In the genomic region with DNA sequence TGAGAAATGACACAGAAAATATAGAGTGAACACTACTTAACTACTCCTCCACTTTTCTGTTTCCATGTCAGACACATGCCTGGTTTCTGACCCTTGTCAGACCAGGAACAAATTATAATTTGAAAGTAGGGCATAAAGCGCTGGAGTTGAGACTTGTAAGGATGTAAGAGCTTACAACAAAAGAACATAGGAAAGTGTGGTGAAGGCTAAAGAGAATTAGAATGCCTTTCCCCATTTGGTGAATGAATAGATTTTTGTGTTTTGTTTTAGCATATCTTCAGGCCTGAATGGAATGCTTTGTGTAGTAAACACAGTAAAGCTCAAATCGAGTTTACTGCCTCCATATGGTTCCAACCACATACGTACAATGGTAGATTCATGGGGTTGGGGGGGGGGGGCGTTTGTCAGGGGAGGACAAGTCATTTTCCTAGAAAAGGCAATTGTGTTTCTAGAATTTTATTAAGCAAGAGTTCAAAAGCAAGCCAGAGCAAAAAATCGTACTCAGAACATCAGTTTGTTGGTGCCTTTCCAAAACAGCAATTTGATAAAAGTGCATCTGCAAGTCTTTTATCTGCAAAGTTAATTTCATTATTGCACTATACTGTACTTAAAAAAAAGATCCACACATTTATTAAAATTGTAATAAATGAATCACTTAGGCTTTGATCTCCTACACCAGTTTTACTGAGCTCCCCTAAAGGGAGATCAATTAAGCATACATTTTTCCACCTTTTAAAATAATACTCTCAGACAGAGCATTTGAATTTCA, we compare ENCODE assay signal across 20 cellular contexts. TPM values are rescaled to one million over a fixed set of nuclear protein-coding genes. Genes with fewer than 3 reads are reported as not detected.
A peak's percentile ranks its signal among the peaks of the same experiment; 100 is the strongest.
DNase-seq lines count a peak whose midpoint lies in the region; ATAC-seq and TF ChIP-seq lines count a peak whose summit lies in the region.
"Had no signal": no experiment of that assay in that cellular context is flagged by ENCODE, and none has a peak within 500 bp of the region (broad histone marks: within the 10 kb centered on the region; RNA-seq: fewer than 3 reads in every experiment).

No MANE protein-coding gene starts in this region.

- no peak overlapping the region for H2BK120ac ChIP-seq in IMR-90 (ENCODE audit: low read depth, low read length)

- no peak overlapping the region for H3K4me2 ChIP-seq in IMR-90 (ENCODE audit: low read depth, low read length)

- no peak overlapping the region for H2BK20ac ChIP-seq in IMR-90 (ENCODE audit: low read depth, low read length)

- H3K18ac ChIP-seq in IMR-90 (ENCODE audit: low read depth, low read length) = peak overlapping the region; percentile 52; the same call in 1 of the 2 replicates

- in situ Hi-C loops in IMR-90 (cut with MboI; ENCODE audit: low sequenced_read_pairs) = no loop called here

- ATAC-seq in IMR-90 (ENCODE audit: low read depth) = peak; percentile 76
- ATAC-seq: activated CD8-positive, alpha-beta T cell treated with anti-CD3 and anti-CD28 coated beads, Interleukin-2, amount 10 ng/mL, durations not matched to agents 7 days and 5 days; HCT116; stimulated activated memory B cell treated with anti-CD40 and anti-IgM and Interleukin-4, amounts not matched to agents 10 μg/mL and 1 μg/mL and 100 μg/mL, for 72 hours had no signal

- no peaks in the 10 kb centered on the region for H4K20me1 ChIP-seq in IMR-90 (ENCODE audit: insufficient read depth, low read length)

- H3K9me1 ChIP-seq in IMR-90 (ENCODE audit: insufficient read depth, low read length) = no peaks in the 10 kb centered on the region

- H3K27ac ChIP-seq in IMR-90 (ENCODE audit: insufficient read depth, low read length) (no peak overlapping the region), substantia nigra (ENCODE audit: low read depth, low read length, poor library complexity, severe bottlenecking) (no peak overlapping the region), breast epithelium (no peak overlapping the region), ascending aorta (no peak overlapping the region), ovary (no peak overlapping the region)
- H3K27ac ChIP-seq: parathyroid adenoma, testis had no signal

- intact Hi-C loops in IMR-90 (cut with micrococcal nuclease) (no loop called here), breast epithelium (cut with DNase I; ENCODE audit: low total_unique reads) (no loop called here), ascending aorta (cut with DNase I) (no loop called here), ovary (cut with DNase I) (no loop called here)

- H4K91ac ChIP-seq in IMR-90 (ENCODE audit: insufficient read depth, low read depth, low read length) = no peak overlapping the region

- H3K27me3 ChIP-seq in IMR-90 (ENCODE audit: control insufficient read depth, insufficient read depth, low read length) (no peaks in the 10 kb centered on the region), endocrine pancreas (ENCODE audit: control insufficient read depth, insufficient read depth, low read length) (no peaks in the 10 kb centered on the region), breast epithelium (no peaks in the 10 kb centered on the region), ascending aorta (no peaks in the 10 kb centered on the region), ovary (no peaks in the 10 kb centered on the region)
- H3K27me3 ChIP-seq: testis had no signal

- H3K4me1 ChIP-seq in IMR-90 (ENCODE audit: control insufficient read depth, insufficient read depth, low read length) = peaks cover 1% of the 10 kb centered on the region; the same call in 1 of the 2 replicates
- peaks cover 44% of the 10 kb centered on the region for H3K4me1 ChIP-seq in endocrine pancreas (ENCODE audit: control insufficient read depth, insufficient read depth, low read length)
- no peaks in the 10 kb centered on the region for H3K4me1 ChIP-seq in breast epithelium
- no peaks in the 10 kb centered on the region for H3K4me1 ChIP-seq in ascending aorta
- H3K4me1 ChIP-seq in ovary (ENCODE audit: insufficient read depth) = no peaks in the 10 kb centered on the region
- H3K4me1 ChIP-seq: parathyroid adenoma, testis had no signal

- TF ChIP-seq POLR2A in IMR-90 (IDR thresholded peaks at IDR 0.05; ENCODE audit: low read depth, low read length) = no peak
- TF ChIP-seq POLR2A in breast epithelium (IDR thresholded peaks at IDR 0.05) = no peak
- no peak for TF ChIP-seq POLR2A in ovary (IDR thresholded peaks at IDR 0.05)

- no CpG with 5 or more reads among the region's 5 CpGs for WGBS in IMR-90 (ENCODE audit: extremely low coverage in 2 of 2, insufficient read length in 1 of 2), 2 experiments
- 18 to 28% (median 22%) methylated on average over 5 of the region's 5 CpGs for WGBS in ovary, 3 donors

- no peak overlapping the region for H3K23ac ChIP-seq in IMR-90 (ENCODE audit: low read depth, low read length)

- H2BK15ac ChIP-seq in IMR-90 (ENCODE audit: low read depth, low read length) = no peak overlapping the region

- no peak overlapping the region for H3K56ac ChIP-seq in IMR-90 (ENCODE audit: extremely low read depth, insufficient read depth, low read length)

- H3K36me3 ChIP-seq in IMR-90 (ENCODE audit: control insufficient read depth, insufficient read depth, low read length) (no peaks in the 10 kb centered on the region), endocrine pancreas (ENCODE audit: control insufficient read depth, insufficient read depth, low read length) (no peaks in the 10 kb centered on the region), breast epithelium (no peaks in the 10 kb centered on the region), ascending aorta (no peaks in the 10 kb centered on the region), ovary (no peaks in the 10 kb centered on the region)

- TF ChIP-seq EP300 in ovary (IDR thresholded peaks at IDR 0.05) = no peak

- dilution Hi-C loops in IMR-90 (cut with HindIII; ENCODE audit: low sequenced_read_pairs, unreplicated experiment) = no loop called here

- H2AFZ ChIP-seq in IMR-90 (replicated peaks; ENCODE audit: low read length, poor library complexity) = no peak overlapping the region
- H2AFZ ChIP-seq: parathyroid adenoma had no signal

- DNase-seq in IMR-90 (peak; percentile 7), medulla oblongata (ENCODE audit: extremely low spot score) (peak; percentile 86), substantia nigra (lab: John Stamatoyannopoulos, UW) (peak in 29 of 49 donors; percentile 11 to 73 (median 29)), breast epithelium (ENCODE audit: low spot score in 2 of 2) (no peak), ascending aorta (ENCODE audit: low spot score in 2 of 2) (no peak), foreskin fibroblast (no peak), ovary (no peak)
- DNase-seq: activated CD4-positive, alpha-beta T cell treated with anti-CD3 and anti-CD28 coated beads for 1 hour; activated CD8-positive, alpha-beta T cell treated with anti-CD3 and anti-CD28 coated beads, Interleukin-2, amount 10 ng/mL, durations not matched to agents 7 days and 5 days; CD4-positive, CD25-positive, alpha-beta regulatory T cell; mammary epithelial cell; NCI-H1436 treated with DMSO at 0.1 percent for 48 hours; SHP77; stimulated activated CD4-positive, alpha-beta T cell treated with anti-CD3 and anti-CD28 coated beads, Interleukin-1b, Interleukin-23, amount 100 ng/mL, for 48 hours; testis had no signal

- no peak for TF ChIP-seq CTCF in IMR-90 (conservative IDR thresholded peaks at IDR 0.05; ENCODE audit: low read depth, low read length)
- TF ChIP-seq CTCF in breast epithelium (IDR thresholded peaks at IDR 0.05) = no peak
- TF ChIP-seq CTCF in ascending aorta (IDR thresholded peaks at IDR 0.05) = no peak
- no peak for TF ChIP-seq CTCF in foreskin fibroblast (IDR thresholded peaks at IDR 0.05; ENCODE audit: low read depth, low read length)
- no peak for TF ChIP-seq CTCF in ovary (IDR thresholded peaks at IDR 0.05)

- no peaks in the 10 kb centered on the region for H3K79me1 ChIP-seq in IMR-90 (ENCODE audit: low read depth in 1 of 2, low read length in 2 of 2)

- no peak overlapping the region for H3K4me3 ChIP-seq in IMR-90 (ENCODE audit: insufficient read depth, low read depth, low read length)
- H3K4me3 ChIP-seq in endocrine pancreas (ENCODE audit: control insufficient read depth, insufficient read depth, low read length) = peak overlapping the region; percentile 65
- no peak overlapping the region for H3K4me3 ChIP-seq in breast epithelium
- H3K4me3 ChIP-seq in ascending aorta = no peak overlapping the region
- no peak overlapping the region for H3K4me3 ChIP-seq in foreskin fibroblast (ENCODE audit: low read depth in 1 of 2, low read length in 2 of 2)
- no peak overlapping the region for H3K4me3 ChIP-seq in ovary
- H3K4me3 ChIP-seq: testis had no signal

- H4K8ac ChIP-seq in IMR-90 (ENCODE audit: low read depth in 2 of 2, low read length in 2 of 2) = no peak overlapping the region

- no peak overlapping the region for H2BK5ac ChIP-seq in IMR-90 (ENCODE audit: low read depth, low read length, poor library complexity, severe bottlenecking)

- no peak overlapping the region for H2AK5ac ChIP-seq in IMR-90 (ENCODE audit: low read depth, low read length)

- CTCF ChIA-PET in IMR-90 (lab: Yijun Ruan, JAX) = no interaction called here

- H3K9me3 ChIP-seq in IMR-90 (ENCODE audit: control insufficient read depth, insufficient read depth, low read length) (no peaks in the 10 kb centered on the region), endocrine pancreas (ENCODE audit: control insufficient read depth, low read length) (no peaks in the 10 kb centered on the region), breast epithelium (no peaks in the 10 kb centered on the region), ascending aorta (no peaks in the 10 kb centered on the region), ovary (no peaks in the 10 kb centered on the region)
- H3K9me3 ChIP-seq: testis had no signal

- H4K5ac ChIP-seq in IMR-90 (ENCODE audit: low read depth, low read length) = no peak overlapping the region

- no peak for TF ChIP-seq RAD21 in IMR-90 (IDR thresholded peaks at IDR 0.05; ENCODE audit: low read length)

- no peak overlapping the region for H3K4ac ChIP-seq in IMR-90 (ENCODE audit: low read depth, low read length)

- BruUV-seq in IMR-90 (replicated peaks; lab: Mats Ljungman, UMichigan) = no TSS peak

- no peak overlapping the region for H2AK9ac ChIP-seq in IMR-90 (replicated peaks; ENCODE audit: low read depth, low read length, poor library complexity)

- POLR2A ChIA-PET in IMR-90 (lab: Charles Lee; ENCODE audit: unreplicated experiment) = no interaction called here

- H3K14ac ChIP-seq in IMR-90 (replicated peaks; ENCODE audit: low read depth, low read length) = no peak overlapping the region

- H3K9ac ChIP-seq in IMR-90 (ENCODE audit: low read depth, low read length) (no peak overlapping the region), endocrine pancreas (ENCODE audit: control insufficient read depth, insufficient read depth, low read length) (no peak overlapping the region)
- H3K9ac ChIP-seq: parathyroid adenoma had no signal

TF ChIP-seq in IMR-90, 13 proteins besides CTCF, POLR2A, EP300 and RAD21 (continues in another document):
- no peak for TF ChIP-seq NFE2L2 (IDR thresholded peaks at IDR 0.05; ENCODE audit: low read depth, low read length)

RNA-seq across cellular contexts. Expression of gene NRXN1, which starts 30.9 kb away (rescaled TPM):
- total RNA-seq in IMR-90 (2012; rRNA removed) (under 0.01 and 0.18 TPM in 2 replicates), breast epithelium (10 to 100 TPM in 1 of 3 donors, 1 to 10 TPM in 2; 1.4 to 12.8 (median 9.7) TPM), ascending aorta (2.6 TPM), ovary (1 to 10 TPM in 4 of 7 donors, under 1 TPM in 1, not detected in 2; 0.57 to 4.8 (median 1.5) TPM)
- polyA plus RNA-seq in IMR-90 (2012; rRNA removed) (0.17 and 0.30 TPM in 2 replicates), ovary (1 to 10 TPM in 1 of 2 donors, under 1 TPM in 1; 0.46 to 3.0 TPM)
- polyA plus RNA-seq in IMR-90 (2012; cell fraction: cytosol; rRNA removed) = 0.01 and 0.04 TPM in 2 replicates
- polyA plus RNA-seq in IMR-90 (2012; cell fraction: nucleus; rRNA removed; ENCODE audit: low replicate concordance) = 0.05 and 0.22 TPM in 2 replicates
- total RNA-seq: activated CD8-positive, alpha-beta T cell treated with anti-CD3 and anti-CD28 coated beads, Interleukin-2, amount 10 ng/mL, durations not matched to agents 7 days and 5 days; CD4-positive, CD25-positive, alpha-beta regulatory T cell; G401 had no signal
- polyA plus RNA-seq: CD4-positive, CD25-positive, alpha-beta regulatory T cell; mammary epithelial cell had no signal

Comparison
In these comparisons a context has a peak if more than half of its experiments do, and no peak if none do; other contexts are left out.
1. DNase-seq: peak in IMR-90 (single experiment), medulla oblongata (single experiment) and substantia nigra (29 of 49); none in breast epithelium (0 of 2), ascending aorta (0 of 2), foreskin fibroblast (0 of 2) and ovary (0 of 5).